Comparison of ENCODE assay signal across 26 cellular contexts in genomic region chr11:48150213-48150612, GRCh38.
A peak's percentile ranks its signal among the peaks of the same experiment; 100 is the strongest.
DNase-seq lines count a peak whose midpoint lies in the region; ATAC-seq and TF ChIP-seq lines count a peak whose summit lies in the region.
"Had no signal": no experiment of that assay in that cellular context is flagged by ENCODE, and none has a peak within 500 bp of the region (broad histone marks: within the 10 kb centered on the region; RNA-seq: fewer than 3 reads in every experiment).

No MANE protein-coding gene starts in this region.

- H3K14ac ChIP-seq in IMR-90 (replicated peaks; ENCODE audit: low read depth, low read length) = no peak overlapping the region

- H2BK15ac ChIP-seq in IMR-90 (ENCODE audit: low read depth, low read length) = no peak overlapping the region

- H3K4me2 ChIP-seq in IMR-90 (ENCODE audit: low read depth, low read length) = no peak overlapping the region
- H3K4me2 ChIP-seq: neural progenitor cell had no signal

- CTCF ChIA-PET in IMR-90 (lab: Yijun Ruan, JAX) = no interaction called here

- no peak overlapping the region for H3K23ac ChIP-seq in IMR-90 (ENCODE audit: low read depth, low read length)

- H3K36me3 ChIP-seq in IMR-90 (ENCODE audit: control insufficient read depth, insufficient read depth, low read length) (peaks cover 25% of the 10 kb centered on the region), mucosa of descending colon (ENCODE audit: low read depth) (peaks cover 5% of the 10 kb centered on the region)
- H3K36me3 ChIP-seq: neural progenitor cell had no signal

- H3K27me3 ChIP-seq in IMR-90 (ENCODE audit: control insufficient read depth, insufficient read depth, low read length) = no peaks in the 10 kb centered on the region
- H3K27me3 ChIP-seq: dorsolateral prefrontal cortex, neural progenitor cell, upper lobe of right lung had no signal

- H3K18ac ChIP-seq in IMR-90 (ENCODE audit: low read depth, low read length) = no peak overlapping the region

- H2BK120ac ChIP-seq in IMR-90 (ENCODE audit: low read depth, low read length) = no peak overlapping the region

- in situ Hi-C loops in IMR-90 (cut with MboI; ENCODE audit: low sequenced_read_pairs) = no loop called here

- no TSS peak for BruUV-seq in IMR-90 (replicated peaks; lab: Mats Ljungman, UMichigan)

- no peak for TF ChIP-seq POLR2A in IMR-90 (IDR thresholded peaks at IDR 0.05; ENCODE audit: low read depth, low read length)

- H3K4me1 Mint-ChIP-seq in type B pancreatic cell (ENCODE audit: unreplicated experiment) = no peaks in the 10 kb centered on the region
- H3K4me1 Mint-ChIP-seq: H9; neural progenitor cell; stimulated activated naive CD8-positive, alpha-beta T cell treated with anti-CD3 and anti-CD28 coated beads, Interleukin-15, amount 100 ng/mL, for 72 hours had no signal

- DNase-seq in IMR-90 = peak; percentile 63
- DNase-seq in amniotic epithelial cell (ENCODE audit: low read depth) = peak; percentile 36
- peak in 1 of 3 donors; percentile 82 for DNase-seq in mucosa of descending colon
- no peak for DNase-seq in type B pancreatic cell (ENCODE audit: extremely low spot score, unreplicated experiment)
- DNase-seq: activated CD4-positive, alpha-beta T cell treated with anti-CD3 and anti-CD28 coated beads for 1 hour; activated CD8-positive, alpha-beta memory T cell treated with anti-CD3 and anti-CD28 coated beads for 24 hours; CD4-positive, alpha-beta memory T cell; DMS153; dorsolateral prefrontal cortex; erythroblast; H9; Karpas-422; left ventricle myocardium inferior; NCI-H1092; NCI-H524; stimulated activated CD4-positive, alpha-beta T cell treated with anti-CD3 and anti-CD28 coated beads, Interleukin-4, amount 100 ng/mL, for 4 hours; stimulated activated naive CD8-positive, alpha-beta T cell treated with anti-CD3 and anti-CD28 coated beads, Interleukin-15, amount 100 ng/mL, for 72 hours; SW 1271; upper lobe of right lung had no signal

- peaks cover 0 to 6% of the 10 kb centered on the region in 2 experiments; a peak in 2 of 4 replicates for H3K79me1 ChIP-seq in IMR-90 (ENCODE audit: low read depth in 1 of 2, low read length in 2 of 2)

- no peak overlapping the region for H3K9ac ChIP-seq in IMR-90 (ENCODE audit: low read depth, low read length)
- H3K9ac ChIP-seq: neural progenitor cell had no signal

- no peak overlapping the region for H3K4me3 Mint-ChIP-seq in type B pancreatic cell
- H3K4me3 Mint-ChIP-seq: activated naive CD8-positive, alpha-beta T cell; activated T-helper 1 cell treated with anti-CD3 and anti-CD28 coated beads, Interleukin-12 subunit alpha, Interleukin-12 subunit beta, Interleukin-2, Interleukin-4 antibody, amounts not matched to agents 30 ng/mL and 10 ng/mL and 1 ng/mL, durations not matched to agents 14 hours and 24 hours and 36 hours; CD4-positive, alpha-beta memory T cell; H9; neural progenitor cell; stimulated activated naive CD8-positive, alpha-beta T cell treated with anti-CD3 and anti-CD28 coated beads, Interleukin-15, amount 100 ng/mL, for 72 hours had no signal

- no peak overlapping the region for H3K56ac ChIP-seq in IMR-90 (ENCODE audit: extremely low read depth, insufficient read depth, low read length)

- no peak overlapping the region for H2AFZ ChIP-seq in IMR-90 (replicated peaks; ENCODE audit: low read length, poor library complexity)
- H2AFZ ChIP-seq: neural progenitor cell had no signal

- peaks cover 7% of the 10 kb centered on the region; the same call in 1 of the 2 replicates for H3K4me1 ChIP-seq in IMR-90 (ENCODE audit: control insufficient read depth, insufficient read depth, low read length)
- no peaks in the 10 kb centered on the region for H3K4me1 ChIP-seq in mucosa of descending colon (ENCODE audit: low read depth)
- H3K4me1 ChIP-seq: left ventricle myocardium inferior, neural progenitor cell, upper lobe of right lung had no signal

- TF ChIP-seq RAD21 in IMR-90 (IDR thresholded peaks at IDR 0.05; ENCODE audit: low read length) = no peak

- H4K20me1 ChIP-seq in IMR-90 (ENCODE audit: insufficient read depth, low read length) = no peaks in the 10 kb centered on the region

- no peak overlapping the region for H4K5ac ChIP-seq in IMR-90 (ENCODE audit: low read depth, low read length)

- H3K36me3 Mint-ChIP-seq in type B pancreatic cell = peaks cover 46% of the 10 kb centered on the region

- H3K27me3 Mint-ChIP-seq in type B pancreatic cell = no peaks in the 10 kb centered on the region
- H3K27me3 Mint-ChIP-seq: activated naive CD8-positive, alpha-beta T cell; CD4-positive, alpha-beta memory T cell; stimulated activated naive CD8-positive, alpha-beta T cell treated with anti-CD3 and anti-CD28 coated beads, Interleukin-15, amount 100 ng/mL, for 72 hours had no signal

- no peak for TF ChIP-seq CTCF in IMR-90 (conservative IDR thresholded peaks at IDR 0.05; ENCODE audit: low read depth, low read length)
- no peak for TF ChIP-seq CTCF in mucosa of descending colon (IDR thresholded peaks at IDR 0.05)
- no peak for TF ChIP-seq CTCF in type B pancreatic cell (conservative IDR thresholded peaks at IDR 0.05)

- H3K9me3 Mint-ChIP-seq in type B pancreatic cell = peaks cover 8% of the 10 kb centered on the region

- H3K27ac Mint-ChIP-seq in type B pancreatic cell = no peak overlapping the region
- H3K27ac Mint-ChIP-seq: activated naive CD8-positive, alpha-beta T cell; activated T-helper 1 cell treated with anti-CD3 and anti-CD28 coated beads, Interleukin-12 subunit alpha, Interleukin-12 subunit beta, Interleukin-2, Interleukin-4 antibody, amounts not matched to agents 30 ng/mL and 10 ng/mL and 1 ng/mL, durations not matched to agents 14 hours and 24 hours and 36 hours; H9; neural progenitor cell; stimulated activated naive CD8-positive, alpha-beta T cell treated with anti-CD3 and anti-CD28 coated beads, Interleukin-15, amount 100 ng/mL, for 72 hours had no signal

- H3K27ac ChIP-seq in IMR-90 (ENCODE audit: insufficient read depth, low read length) = no peak overlapping the region
- H3K27ac ChIP-seq: left ventricle myocardium inferior, neural progenitor cell, upper lobe of right lung had no signal

- H4K91ac ChIP-seq in IMR-90 (ENCODE audit: insufficient read depth, low read depth, low read length) = no peak overlapping the region

- H2AK9ac ChIP-seq in IMR-90 (replicated peaks; ENCODE audit: low read depth, low read length, poor library complexity) = no peak overlapping the region

- H3K4ac ChIP-seq in IMR-90 (ENCODE audit: low read depth, low read length) = no peak overlapping the region

- no peak overlapping the region for H4K8ac ChIP-seq in IMR-90 (ENCODE audit: low read depth in 2 of 2, low read length in 2 of 2)

- no CpG with 5 or more reads among the region's 4 CpGs for WGBS in IMR-90 (ENCODE audit: extremely low coverage in 2 of 2, insufficient read length in 1 of 2), 2 experiments

- POLR2A ChIA-PET in IMR-90 (lab: Charles Lee; ENCODE audit: unreplicated experiment) = no interaction called here

- peak; percentile 11; the same call in 1 of the 2 replicates for ATAC-seq in IMR-90 (ENCODE audit: low read depth)
- peak; percentile 87 for ATAC-seq in esophagus mucosa
- ATAC-seq in mucosa of descending colon = peak; percentile 98
- ATAC-seq in HG03045 (IDR thresholded peaks at IDR 0.05; ENCODE audit: unreplicated experiment) = no peak
- ATAC-seq in HG03159 (IDR thresholded peaks at IDR 0.05; ENCODE audit: unreplicated experiment) = no peak
- ATAC-seq in GM19023 (IDR thresholded peaks at IDR 0.05; ENCODE audit: unreplicated experiment) = no peak
- ATAC-seq: stimulated activated naive CD8-positive, alpha-beta T cell treated with anti-CD3 and anti-CD28 coated beads, Interleukin-15, amount 100 ng/mL, for 72 hours; upper lobe of right lung had no signal

- peaks cover 3% of the 10 kb centered on the region for H3K9me3 ChIP-seq in IMR-90 (ENCODE audit: control insufficient read depth, insufficient read depth, low read length)
- H3K9me3 ChIP-seq in mucosa of descending colon = peaks cover 13% of the 10 kb centered on the region
- H3K9me3 ChIP-seq: upper lobe of right lung had no signal

- no peak overlapping the region for H2BK20ac ChIP-seq in IMR-90 (ENCODE audit: low read depth, low read length)

- dilution Hi-C loops in IMR-90 (cut with HindIII; ENCODE audit: low sequenced_read_pairs, unreplicated experiment) = no loop called here

- H3K9me1 ChIP-seq in IMR-90 (ENCODE audit: insufficient read depth, low read length) = peaks cover 5% of the 10 kb centered on the region; the same call in 1 of the 2 replicates

- H3K4me3 ChIP-seq in IMR-90 (ENCODE audit: insufficient read depth, low read depth, low read length) (no peak overlapping the region), mucosa of descending colon (no peak overlapping the region)
- H3K4me3 ChIP-seq: dorsolateral prefrontal cortex, left ventricle myocardium inferior, neural progenitor cell, upper lobe of right lung had no signal

- H2BK5ac ChIP-seq in IMR-90 (ENCODE audit: low read depth, low read length, poor library complexity, severe bottlenecking) = no peak overlapping the region

- intact Hi-C loops in IMR-90 (cut with micrococcal nuclease) = no loop called here
- intact Hi-C loops in mucosa of descending colon (cut with DNase I, micrococcal nuclease) = no loop called here

- no peak overlapping the region for H2AK5ac ChIP-seq in IMR-90 (ENCODE audit: low read depth, low read length)

TF ChIP-seq in IMR-90, 13 proteins besides CTCF, POLR2A, EP300 and RAD21:
- TF ChIP-seq CEBPB (IDR thresholded peaks at IDR 0.05; ENCODE audit: low read depth, low read length) (peak; percentile 9; the same call in 1 of the 2 replicates), MAZ (IDR thresholded peaks at IDR 0.05; ENCODE audit: borderline replicate concordance, low read depth, low read length) (no peak)

Comparison
In these comparisons a context has a peak if more than half of its experiments do, and no peak if none do; other contexts are left out.
1. ATAC-seq: peak in IMR-90 (single experiment), esophagus mucosa (single experiment) and mucosa of descending colon (single experiment); none in HG03045 (single experiment), HG03159 (single experiment) and GM19023 (single experiment).